Comparison of ENCODE assay signal across 1 cellular context in the genomic region with DNA sequence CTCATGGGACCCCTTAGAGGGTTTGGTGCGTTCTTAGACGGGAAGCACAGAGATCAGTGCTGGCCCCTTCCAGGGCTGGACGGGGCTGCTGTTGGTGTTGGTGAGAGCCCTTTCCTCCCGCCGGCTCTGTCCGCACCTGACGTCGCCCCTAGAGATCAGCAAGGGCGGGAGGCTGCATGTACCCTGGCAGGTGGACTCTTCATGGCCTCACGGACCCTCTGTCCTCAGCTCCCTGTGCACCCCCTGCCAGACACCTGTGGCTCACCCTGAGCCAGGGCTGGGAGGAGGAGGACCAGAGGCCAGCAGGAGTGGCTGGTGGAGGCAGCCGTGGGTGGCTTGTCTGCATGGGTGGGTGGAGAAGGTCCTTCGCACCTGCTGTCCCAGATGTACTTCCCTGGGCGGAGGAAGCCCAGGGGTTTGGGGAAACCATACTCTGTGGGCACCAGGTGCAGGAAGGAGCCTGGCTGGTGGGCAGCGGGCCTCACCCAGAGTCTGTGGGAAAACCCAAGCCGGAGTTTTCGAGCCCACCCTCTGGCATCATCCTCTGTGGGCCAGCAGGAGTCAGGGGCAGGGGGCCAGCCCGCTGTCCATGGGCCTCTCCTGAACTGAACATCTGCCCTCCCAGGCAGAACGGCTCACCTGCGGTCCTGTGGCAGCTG.
TF ChIP-seq lines count a peak whose summit lies in the region.

No MANE protein-coding gene starts in this region.

TF ChIP-seq in K562, 482 proteins besides CTCF, POLR2A, EP300 and RAD21:
- no peak for TF ChIP-seq ASH1L (IDR thresholded peaks at IDR 0.05; ENCODE audit: borderline replicate concordance, low read depth, partially characterized antibody)
- TF ChIP-seq, protein P1, sequence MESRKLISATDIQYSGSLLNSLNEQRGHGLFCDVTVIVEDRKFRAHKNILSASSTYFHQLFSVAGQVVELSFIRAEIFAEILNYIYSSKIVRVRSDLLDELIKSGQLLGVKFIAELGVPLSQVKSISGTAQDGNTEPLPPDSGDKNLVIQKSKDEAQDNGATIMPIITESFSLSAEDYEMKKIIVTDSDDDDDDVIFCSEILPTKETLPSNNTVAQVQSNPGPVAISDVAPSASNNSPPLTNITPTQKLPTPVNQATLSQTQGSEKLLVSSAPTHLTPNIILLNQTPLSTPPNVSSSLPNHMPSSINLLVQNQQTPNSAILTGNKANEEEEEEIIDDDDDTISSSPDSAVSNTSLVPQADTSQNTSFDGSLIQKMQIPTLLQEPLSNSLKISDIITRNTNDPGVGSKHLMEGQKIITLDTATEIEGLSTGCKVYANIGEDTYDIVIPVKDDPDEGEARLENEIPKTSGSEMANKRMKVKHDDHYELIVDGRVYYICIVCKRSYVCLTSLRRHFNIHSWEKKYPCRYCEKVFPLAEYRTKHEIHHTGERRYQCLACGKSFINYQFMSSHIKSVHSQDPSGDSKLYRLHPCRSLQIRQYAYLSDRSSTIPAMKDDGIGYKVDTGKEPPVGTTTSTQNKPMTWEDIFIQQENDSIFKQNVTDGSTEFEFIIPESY (CRISPR knock-in tag; IDR thresholded peaks at IDR 0.05): peak; percentile 54; the same call in 1 of the 2 replicates
